In genomic region chr9:129080608-129081387, GRCh38 we compare ENCODE assay signal across 1 cellular context.
TF ChIP-seq lines count a peak whose summit lies in the region.

TSS of gene DOLPP1 (plus strand) at chr9:129081111. CDS start at chr9:129081132, 21 bp downstream.

TF ChIP-seq in HepG2, 621 proteins besides CTCF, POLR2A, EP300 and RAD21 (continued from another document and continues in another):
- TF ChIP-seq ZNF503 (CRISPR knock-in tag; IDR thresholded peaks at IDR 0.05) (no peak), RFX1 (IDR thresholded peaks at IDR 0.05) (no peak), KDM4B (CRISPR knock-in tag; IDR thresholded peaks at IDR 0.05) (no peak), ZNF841 (CRISPR knock-in tag; IDR thresholded peaks at IDR 0.05; ENCODE audit: borderline replicate concordance) (no peak), RORA (CRISPR knock-in tag; IDR thresholded peaks at IDR 0.05) (no peak), SMAD9 (CRISPR knock-in tag; IDR thresholded peaks at IDR 0.05) (no peak), ZFAT (CRISPR knock-in tag; conservative IDR thresholded peaks at IDR 0.05) (no peak), ARHGAP35 (CRISPR knock-in tag; IDR thresholded peaks at IDR 0.05; ENCODE audit: borderline replicate concordance) (no peak), ZNF354B (CRISPR knock-in tag; IDR thresholded peaks at IDR 0.05) (no peak), PPARG (CRISPR knock-in tag; conservative IDR thresholded peaks at IDR 0.05) (0 out of 2 replicates have a peak, but pooled peaks have one; percentile 8), ZMAT3 (CRISPR knock-in tag; conservative IDR thresholded peaks at IDR 0.05) (no peak), IKZF4 (CRISPR knock-in tag; IDR thresholded peaks at IDR 0.05; ENCODE audit: borderline replicate concordance, low read depth, not compliant biosample characterization) (no peak), ZNF232 (CRISPR knock-in tag; IDR thresholded peaks at IDR 0.05; ENCODE audit: borderline replicate concordance) (no peak), PAF1 (CRISPR knock-in tag; IDR thresholded peaks at IDR 0.05) (no peak), GTF2F1 (IDR thresholded peaks at IDR 0.05; ENCODE audit: low read length) (no peak), HOXA3 (CRISPR knock-in tag; IDR thresholded peaks at IDR 0.05) (peak; percentile 82), GFI1 (CRISPR knock-in tag; IDR thresholded peaks at IDR 0.05; ENCODE audit: borderline replicate concordance) (no peak), HDAC6 (IDR thresholded peaks at IDR 0.05; ENCODE audit: low read depth, low read length) (no peak), THRA (CRISPR knock-in tag; IDR thresholded peaks at IDR 0.05; ENCODE audit: borderline replicate concordance) (no peak), ZFP36L1 (CRISPR knock-in tag; IDR thresholded peaks at IDR 0.05) (no peak; the same call in 1 of the 2 replicates), MTF2 (CRISPR knock-in tag; IDR thresholded peaks at IDR 0.05; ENCODE audit: borderline replicate concordance) (no peak), BORCS8-MEF2B (CRISPR knock-in tag; IDR thresholded peaks at IDR 0.05) (peak; percentile 65; the same call in 1 of the 2 replicates), ZZZ3 (CRISPR knock-in tag; IDR thresholded peaks at IDR 0.05; ENCODE audit: borderline replicate concordance) (no peak), KDM2A (CRISPR knock-in tag; IDR thresholded peaks at IDR 0.05; ENCODE audit: borderline replicate concordance, low read depth) (peak; percentile 71; the same call in 1 of the 2 replicates), ZSCAN20 (CRISPR knock-in tag; IDR thresholded peaks at IDR 0.05; ENCODE audit: borderline replicate concordance) (no peak), ZKSCAN5 (CRISPR knock-in tag; IDR thresholded peaks at IDR 0.05) (no peak), SIN3A (IDR thresholded peaks at IDR 0.05; ENCODE audit: borderline replicate concordance, low read depth, low read length) (peak; percentile 89), SOX6 (IDR thresholded peaks at IDR 0.05) (no peak), SOX6 (CRISPR knock-in tag; IDR thresholded peaks at IDR 0.05) (no peak), ISL2 (CRISPR knock-in tag; IDR thresholded peaks at IDR 0.05) (no peak), ZNF337 (CRISPR knock-in tag; IDR thresholded peaks at IDR 0.05; ENCODE audit: borderline replicate concordance, low read depth) (no peak), REL (CRISPR knock-in tag; conservative IDR thresholded peaks at IDR 0.05) (no peak), RBM39 (IDR thresholded peaks at IDR 0.05; ENCODE audit: low read depth, low read length, poor library complexity, severe bottlenecking) (peak; percentile 69), REPIN1 (CRISPR knock-in tag; IDR thresholded peaks at IDR 0.05; ENCODE audit: borderline replicate concordance, low read depth) (no peak; the same call in 1 of the 2 replicates), SMC3 (IDR thresholded peaks at IDR 0.05; ENCODE audit: low read length) (no peak), ZNF333 (CRISPR knock-in tag; IDR thresholded peaks at IDR 0.05; ENCODE audit: borderline replicate concordance) (no peak), ZNF235 (CRISPR knock-in tag; IDR thresholded peaks at IDR 0.05; ENCODE audit: borderline replicate concordance) (no peak), SMAD3 (CRISPR knock-in tag; IDR thresholded peaks at IDR 0.05) (no peak), PHF20 (CRISPR knock-in tag; IDR thresholded peaks at IDR 0.05) (peak; percentile 82), SIX4 (CRISPR knock-in tag; IDR thresholded peaks at IDR 0.05) (no peak), CBX5 (CRISPR knock-in tag; IDR thresholded peaks at IDR 0.05; ENCODE audit: borderline replicate concordance) (no peak), RFXANK (CRISPR knock-in tag; IDR thresholded peaks at IDR 0.05) (peak; percentile 90), HES4 (CRISPR knock-in tag; IDR thresholded peaks at IDR 0.05; ENCODE audit: borderline replicate concordance) (no peak), BRF2 (CRISPR knock-in tag; IDR thresholded peaks at IDR 0.05) (0 out of 2 replicates have a peak, but pooled peaks have one; percentile 27), ZBED4 (CRISPR knock-in tag; IDR thresholded peaks at IDR 0.05; ENCODE audit: borderline replicate concordance) (no peak), ZNF543 (CRISPR knock-in tag; IDR thresholded peaks at IDR 0.05) (no peak; the same call in 1 of the 2 replicates), ZNF562 (CRISPR knock-in tag; IDR thresholded peaks at IDR 0.05; ENCODE audit: borderline replicate concordance) (no peak), ERF (CRISPR knock-in tag; IDR thresholded peaks at IDR 0.05) (peak; percentile 50; the same call in 1 of the 2 replicates), CHD2 (IDR thresholded peaks at IDR 0.05; ENCODE audit: low read depth, low read length) (peak; percentile 63), ZNF589 (CRISPR knock-in tag; conservative IDR thresholded peaks at IDR 0.05) (no peak), CREM (IDR thresholded peaks at IDR 0.05) (peak; percentile 61; the same call in 1 of the 2 replicates), CREM (CRISPR knock-in tag; IDR thresholded peaks at IDR 0.05) (no peak), HOXA5 (CRISPR knock-in tag; IDR thresholded peaks at IDR 0.05) (no peak)
- TF ChIP-seq, protein P1, sequence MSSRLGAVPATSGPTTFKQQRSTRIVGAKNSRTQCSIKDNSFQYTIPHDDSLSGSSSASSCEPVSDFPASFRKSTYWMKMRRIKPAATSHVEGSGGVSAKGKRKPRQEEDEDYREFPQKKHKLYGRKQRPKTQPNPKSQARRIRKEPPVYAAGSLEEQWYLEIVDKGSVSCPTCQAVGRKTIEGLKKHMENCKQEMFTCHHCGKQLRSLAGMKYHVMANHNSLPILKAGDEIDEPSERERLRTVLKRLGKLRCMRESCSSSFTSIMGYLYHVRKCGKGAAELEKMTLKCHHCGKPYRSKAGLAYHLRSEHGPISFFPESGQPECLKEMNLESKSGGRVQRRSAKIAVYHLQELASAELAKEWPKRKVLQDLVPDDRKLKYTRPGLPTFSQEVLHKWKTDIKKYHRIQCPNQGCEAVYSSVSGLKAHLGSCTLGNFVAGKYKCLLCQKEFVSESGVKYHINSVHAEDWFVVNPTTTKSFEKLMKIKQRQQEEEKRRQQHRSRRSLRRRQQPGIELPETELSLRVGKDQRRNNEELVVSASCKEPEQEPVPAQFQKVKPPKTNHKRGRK (CRISPR knock-in tag; IDR thresholded peaks at IDR 0.05), result no peak
- TF ChIP-seq, protein P2, sequence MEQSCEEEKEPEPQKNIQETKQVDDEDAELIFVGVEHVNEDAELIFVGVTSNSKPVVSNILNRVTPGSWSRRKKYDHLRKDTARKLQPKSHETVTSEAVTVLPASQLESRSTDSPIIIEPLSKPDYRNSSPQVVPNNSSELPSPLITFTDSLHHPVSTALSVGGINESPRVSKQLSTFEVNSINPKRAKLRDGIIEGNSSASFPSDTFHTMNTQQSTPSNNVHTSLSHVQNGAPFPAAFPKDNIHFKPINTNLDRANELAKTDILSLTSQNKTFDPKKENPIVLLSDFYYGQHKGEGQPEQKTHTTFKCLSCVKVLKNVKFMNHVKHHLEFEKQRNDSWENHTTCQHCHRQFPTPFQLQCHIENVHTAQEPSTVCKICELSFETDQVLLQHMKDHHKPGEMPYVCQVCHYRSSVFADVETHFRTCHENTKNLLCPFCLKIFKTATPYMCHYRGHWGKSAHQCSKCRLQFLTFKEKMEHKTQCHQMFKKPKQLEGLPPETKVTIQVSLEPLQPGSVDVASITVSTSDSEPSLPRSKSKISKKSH (CRISPR knock-in tag; IDR thresholded peaks at IDR 0.05; ENCODE audit: borderline replicate concordance), result no peak; the same call in 1 of the 2 replicates
- TF ChIP-seq, protein P3, sequence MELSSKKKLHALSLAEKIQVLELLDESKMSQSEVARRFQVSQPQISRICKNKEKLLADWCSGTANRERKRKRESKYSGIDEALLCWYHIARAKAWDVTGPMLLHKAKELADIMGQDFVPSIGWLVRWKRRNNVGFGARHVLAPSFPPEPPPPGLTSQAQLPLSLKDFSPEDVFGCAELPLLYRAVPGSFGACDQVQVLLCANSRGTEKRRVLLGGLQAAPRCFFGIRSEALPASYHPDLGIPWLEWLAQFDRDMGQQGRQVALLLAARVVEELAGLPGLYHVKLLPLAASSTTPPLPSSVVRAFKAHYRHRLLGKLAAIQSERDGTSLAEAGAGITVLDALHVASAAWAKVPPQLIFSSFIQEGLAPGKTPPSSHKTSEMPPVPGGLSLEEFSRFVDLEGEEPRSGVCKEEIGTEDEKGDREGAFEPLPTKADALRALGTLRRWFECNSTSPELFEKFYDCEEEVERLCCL (CRISPR knock-in tag; IDR thresholded peaks at IDR 0.05; ENCODE audit: borderline replicate concordance), result no peak
- TF ChIP-seq, protein P4, sequence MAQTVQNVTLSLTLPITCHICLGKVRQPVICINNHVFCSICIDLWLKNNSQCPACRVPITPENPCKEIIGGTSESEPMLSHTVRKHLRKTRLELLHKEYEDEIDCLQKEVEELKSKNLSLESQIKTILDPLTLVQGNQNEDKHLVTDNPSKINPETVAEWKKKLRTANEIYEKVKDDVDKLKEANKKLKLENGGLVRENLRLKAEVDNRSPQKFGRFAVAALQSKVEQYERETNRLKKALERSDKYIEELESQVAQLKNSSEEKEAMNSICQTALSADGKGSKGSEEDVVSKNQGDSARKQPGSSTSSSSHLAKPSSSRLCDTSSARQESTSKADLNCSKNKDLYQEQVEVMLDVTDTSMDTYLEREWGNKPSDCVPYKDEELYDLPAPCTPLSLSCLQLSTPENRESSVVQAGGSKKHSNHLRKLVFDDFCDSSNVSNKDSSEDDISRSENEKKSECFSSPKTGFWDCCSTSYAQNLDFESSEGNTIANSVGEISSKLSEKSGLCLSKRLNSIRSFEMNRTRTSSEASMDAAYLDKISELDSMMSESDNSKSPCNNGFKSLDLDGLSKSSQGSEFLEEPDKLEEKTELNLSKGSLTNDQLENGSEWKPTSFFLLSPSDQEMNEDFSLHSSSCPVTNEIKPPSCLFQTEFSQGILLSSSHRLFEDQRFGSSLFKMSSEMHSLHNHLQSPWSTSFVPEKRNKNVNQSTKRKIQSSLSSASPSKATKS (CRISPR knock-in tag; IDR thresholded peaks at IDR 0.05), result no peak
- TF ChIP-seq, protein P5, sequence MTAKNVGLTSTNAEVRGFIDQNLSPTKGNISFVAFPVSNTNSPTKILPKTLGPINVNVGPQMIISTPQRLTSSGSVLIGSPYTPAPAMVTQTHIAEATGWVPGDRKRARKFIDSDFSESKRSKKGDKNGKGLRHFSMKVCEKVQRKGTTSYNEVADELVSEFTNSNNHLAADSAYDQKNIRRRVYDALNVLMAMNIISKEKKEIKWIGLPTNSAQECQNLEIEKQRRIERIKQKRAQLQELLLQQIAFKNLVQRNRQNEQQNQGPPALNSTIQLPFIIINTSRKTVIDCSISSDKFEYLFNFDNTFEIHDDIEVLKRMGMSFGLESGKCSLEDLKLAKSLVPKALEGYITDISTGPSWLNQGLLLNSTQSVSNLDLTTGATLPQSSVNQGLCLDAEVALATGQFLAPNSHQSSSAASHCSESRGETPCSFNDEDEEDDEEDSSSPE (CRISPR knock-in tag; IDR thresholded peaks at IDR 0.05), result peak; percentile 70
